Comparison of ENCODE assay signal across 1 cellular context in genomic region chr3:50608278-50608677, GRCh38.
TF ChIP-seq lines count a peak whose summit lies in the region.

No MANE protein-coding gene starts in this region.

TF ChIP-seq in K562, 482 proteins besides CTCF, POLR2A, EP300 and RAD21:
- TF ChIP-seq RBM25 (IDR thresholded peaks at IDR 0.05; ENCODE audit: low read depth, low read length, severe bottlenecking), result no peak
- no peak for TF ChIP-seq BRD4 (IDR thresholded peaks at IDR 0.05)
- peak; percentile 58 for TF ChIP-seq CHD1 (IDR thresholded peaks at IDR 0.05; ENCODE audit: low read length)
- no peak for TF ChIP-seq GATAD2B (IDR thresholded peaks at IDR 0.05; ENCODE audit: borderline replicate concordance)
- TF ChIP-seq TAL1 (IDR thresholded peaks at IDR 0.05), result no peak
- peak; percentile 53 for TF ChIP-seq ZFP36 (IDR thresholded peaks at IDR 0.05; ENCODE audit: low read depth, low read length, partially characterized antibody)
